1 cellular context compared by ENCODE assay signal in genomic region chr17:42388381-42389134, GRCh38.
TF ChIP-seq lines count a peak whose summit lies in the region.

Gene STAT3 (minus strand): TSS chr17:42388442. CDS start chr17:42348516, 39,926 bp downstream.

TF ChIP-seq in A549, 52 proteins besides CTCF, POLR2A, EP300 and RAD21 (continued from another document):
- TF ChIP-seq REST (IDR thresholded peaks at IDR 0.05) (no peak), BHLHE40 (IDR thresholded peaks at IDR 0.05; ENCODE audit: low read depth, low read length) (no peak), NR3C1 (IDR thresholded peaks at IDR 0.05) (no peak), POLR2AphosphoS2 (conservative IDR thresholded peaks at IDR 0.05; ENCODE audit: low read length) (no peak), EHMT2 (IDR thresholded peaks at IDR 0.05; ENCODE audit: low read depth) (no peak), CBX2 (IDR thresholded peaks at IDR 0.05; ENCODE audit: borderline replicate concordance, low read depth) (no peak), FOSL2 (IDR thresholded peaks at IDR 0.05) (no peak), FOSL2 (CRISPR knock-in tag; IDR thresholded peaks at IDR 0.05) (peak; percentile 76), ELK1 (IDR thresholded peaks at IDR 0.05; ENCODE audit: low read depth, low read length) (no peak), HES2 (IDR thresholded peaks at IDR 0.05) (no peak), PBX3 (IDR thresholded peaks at IDR 0.05) (peak; percentile 91), HOXA7 (CRISPR knock-in tag; IDR thresholded peaks at IDR 0.05) (peak; percentile 44; the same call in 1 of the 2 replicates), ZC3H11A (IDR thresholded peaks at IDR 0.05) (no peak), NPAS2 (CRISPR knock-in tag; IDR thresholded peaks at IDR 0.05; ENCODE audit: borderline replicate concordance) (no peak), SREBF2 (IDR thresholded peaks at IDR 0.05) (no peak), ZFP36 (IDR thresholded peaks at IDR 0.05; ENCODE audit: borderline replicate concordance, partially characterized antibody) (peak; percentile 15), ZSCAN20 (CRISPR knock-in tag; IDR thresholded peaks at IDR 0.05) (0 out of 2 replicates have a peak, but pooled peaks have one; percentile 19), JUNB (IDR thresholded peaks at IDR 0.05) (no peak), E2F6 (IDR thresholded peaks at IDR 0.05; ENCODE audit: borderline replicate concordance, low read depth) (peak; percentile 99), RARB (CRISPR knock-in tag; IDR thresholded peaks at IDR 0.05) (peak; percentile 75; the same call in 1 of the 2 replicates), USF2 (IDR thresholded peaks at IDR 0.05) (peak; percentile 91), SMC3 (IDR thresholded peaks at IDR 0.05) (peak; percentile 51), KDM1A (IDR thresholded peaks at IDR 0.05; ENCODE audit: low read depth) (no peak), TFCP2L1 (CRISPR knock-in tag; IDR thresholded peaks at IDR 0.05) (no peak), HDAC2 (IDR thresholded peaks at IDR 0.05) (0 out of 2 replicates have a peak, but pooled peaks have one; percentile 31), TP53 (CRISPR knock-in tag; IDR thresholded peaks at IDR 0.05) (peak; percentile 88; the same call in 1 of the 2 replicates), PHF8 (IDR thresholded peaks at IDR 0.05; ENCODE audit: borderline replicate concordance, low read depth) (no peak), CHD2 (IDR thresholded peaks at IDR 0.05; ENCODE audit: low read length, partially characterized antibody) (no peak), ZNF302 (CRISPR knock-in tag; IDR thresholded peaks at IDR 0.05) (no peak), MAZ (IDR thresholded peaks at IDR 0.05; ENCODE audit: borderline replicate concordance, low read depth, low read length) (0 out of 2 replicates have a peak, but pooled peaks have one; percentile 53), MAFK (IDR thresholded peaks at IDR 0.05; ENCODE audit: partially characterized antibody) (no peak), CEBPB (IDR thresholded peaks at IDR 0.05) (peak in 1 of 2 experiments; percentile 63; a peak in 1 of 4 replicates), FOXS1 (CRISPR knock-in tag; IDR thresholded peaks at IDR 0.05) (peak; percentile 80; the same call in 1 of the 2 replicates), KDM5A (IDR thresholded peaks at IDR 0.05) (peak; percentile 99), ATOH8 (CRISPR knock-in tag; IDR thresholded peaks at IDR 0.05; ENCODE audit: low read depth) (peak; percentile 87; the same call in 1 of the 2 replicates)
